1 cellular context compared by ENCODE assay signal in the genomic region with DNA sequence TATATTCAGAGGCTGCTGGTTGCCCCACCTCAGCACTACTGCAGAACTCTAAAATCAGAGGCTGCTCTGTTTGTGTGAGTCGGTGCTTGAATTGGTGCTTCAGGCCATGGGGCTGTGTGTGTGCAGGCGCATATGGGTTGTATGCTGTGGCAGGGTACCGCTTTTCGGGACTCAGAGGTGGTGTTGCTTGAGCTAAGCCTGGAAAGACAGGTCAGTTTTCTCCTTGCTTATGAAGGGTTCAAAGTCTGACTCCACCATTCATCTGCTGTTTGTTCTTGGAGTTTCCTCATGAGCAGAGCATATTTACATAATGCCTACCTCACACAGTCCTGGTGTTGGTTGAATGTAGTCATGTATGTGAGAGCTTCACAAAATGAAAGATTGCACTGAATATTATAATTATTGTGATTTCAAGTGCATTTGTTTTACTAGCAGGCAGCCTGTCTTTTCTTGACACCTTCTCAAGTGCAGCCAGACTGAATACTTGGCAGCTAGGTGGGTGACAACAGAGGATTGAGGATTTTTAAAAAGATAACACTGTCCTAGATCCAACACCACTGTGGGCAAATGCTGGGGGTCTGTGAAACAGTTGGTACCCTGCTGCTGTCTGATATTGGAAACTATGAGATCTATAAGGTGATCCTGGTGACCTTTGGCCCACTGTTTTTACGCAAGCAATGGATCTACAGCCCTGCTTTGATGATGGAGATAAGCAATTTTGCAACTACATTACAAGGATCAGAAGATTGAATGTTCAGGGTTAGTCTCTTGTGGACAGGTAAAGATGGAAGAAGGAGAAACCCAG.
A peak's percentile ranks its signal among the peaks of the same experiment; 100 is the strongest.
TF ChIP-seq lines count a peak whose summit lies in the region.

No MANE protein-coding gene starts in this region.

TF ChIP-seq in HepG2, 621 proteins besides CTCF, POLR2A, EP300 and RAD21 (continued from another document and continues in another):
- TF ChIP-seq, protein P1, sequence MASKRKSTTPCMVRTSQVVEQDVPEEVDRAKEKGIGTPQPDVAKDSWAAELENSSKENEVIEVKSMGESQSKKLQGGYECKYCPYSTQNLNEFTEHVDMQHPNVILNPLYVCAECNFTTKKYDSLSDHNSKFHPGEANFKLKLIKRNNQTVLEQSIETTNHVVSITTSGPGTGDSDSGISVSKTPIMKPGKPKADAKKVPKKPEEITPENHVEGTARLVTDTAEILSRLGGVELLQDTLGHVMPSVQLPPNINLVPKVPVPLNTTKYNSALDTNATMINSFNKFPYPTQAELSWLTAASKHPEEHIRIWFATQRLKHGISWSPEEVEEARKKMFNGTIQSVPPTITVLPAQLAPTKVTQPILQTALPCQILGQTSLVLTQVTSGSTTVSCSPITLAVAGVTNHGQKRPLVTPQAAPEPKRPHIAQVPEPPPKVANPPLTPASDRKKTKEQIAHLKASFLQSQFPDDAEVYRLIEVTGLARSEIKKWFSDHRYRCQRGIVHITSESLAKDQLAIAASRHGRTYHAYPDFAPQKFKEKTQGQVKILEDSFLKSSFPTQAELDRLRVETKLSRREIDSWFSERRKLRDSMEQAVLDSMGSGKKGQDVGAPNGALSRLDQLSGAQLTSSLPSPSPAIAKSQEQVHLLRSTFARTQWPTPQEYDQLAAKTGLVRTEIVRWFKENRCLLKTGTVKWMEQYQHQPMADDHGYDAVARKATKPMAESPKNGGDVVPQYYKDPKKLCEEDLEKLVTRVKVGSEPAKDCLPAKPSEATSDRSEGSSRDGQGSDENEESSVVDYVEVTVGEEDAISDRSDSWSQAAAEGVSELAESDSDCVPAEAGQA (IDR thresholded peaks at IDR 0.05; ENCODE audit: low read depth): no peak
- TF ChIP-seq, protein P1 (CRISPR knock-in tag; IDR thresholded peaks at IDR 0.05; ENCODE audit: borderline replicate concordance): no peak
- no peak for TF ChIP-seq ZNF558 (CRISPR knock-in tag; IDR thresholded peaks at IDR 0.05; ENCODE audit: borderline replicate concordance)
- TF ChIP-seq ZNF777 (CRISPR knock-in tag; IDR thresholded peaks at IDR 0.05): peak; percentile 23; the same call in 1 of the 2 replicates
- 0 out of 2 replicates have a peak, but pooled peaks have one; percentile 50 for TF ChIP-seq ZNF605 (CRISPR knock-in tag; IDR thresholded peaks at IDR 0.05)
- peak; percentile 81 for TF ChIP-seq FOXK1 (CRISPR knock-in tag; IDR thresholded peaks at IDR 0.05; ENCODE audit: borderline replicate concordance, low read depth)
- peak; percentile 77; the same call in 1 of the 2 replicates for TF ChIP-seq KDM6A (CRISPR knock-in tag; IDR thresholded peaks at IDR 0.05; ENCODE audit: low read depth)
- no peak for TF ChIP-seq MATR3 (CRISPR knock-in tag; IDR thresholded peaks at IDR 0.05)
- TF ChIP-seq, protein P2, sequence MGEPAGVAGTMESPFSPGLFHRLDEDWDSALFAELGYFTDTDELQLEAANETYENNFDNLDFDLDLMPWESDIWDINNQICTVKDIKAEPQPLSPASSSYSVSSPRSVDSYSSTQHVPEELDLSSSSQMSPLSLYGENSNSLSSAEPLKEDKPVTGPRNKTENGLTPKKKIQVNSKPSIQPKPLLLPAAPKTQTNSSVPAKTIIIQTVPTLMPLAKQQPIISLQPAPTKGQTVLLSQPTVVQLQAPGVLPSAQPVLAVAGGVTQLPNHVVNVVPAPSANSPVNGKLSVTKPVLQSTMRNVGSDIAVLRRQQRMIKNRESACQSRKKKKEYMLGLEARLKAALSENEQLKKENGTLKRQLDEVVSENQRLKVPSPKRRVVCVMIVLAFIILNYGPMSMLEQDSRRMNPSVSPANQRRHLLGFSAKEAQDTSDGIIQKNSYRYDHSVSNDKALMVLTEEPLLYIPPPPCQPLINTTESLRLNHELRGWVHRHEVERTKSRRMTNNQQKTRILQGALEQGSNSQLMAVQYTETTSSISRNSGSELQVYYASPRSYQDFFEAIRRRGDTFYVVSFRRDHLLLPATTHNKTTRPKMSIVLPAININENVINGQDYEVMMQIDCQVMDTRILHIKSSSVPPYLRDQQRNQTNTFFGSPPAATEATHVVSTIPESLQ (CRISPR knock-in tag; conservative IDR thresholded peaks at IDR 0.05): no peak; the same call in 1 of the 2 replicates
- no peak for TF ChIP-seq PCBP1 (IDR thresholded peaks at IDR 0.05; ENCODE audit: borderline replicate concordance, low read depth, low read length)
- TF ChIP-seq, protein P3, sequence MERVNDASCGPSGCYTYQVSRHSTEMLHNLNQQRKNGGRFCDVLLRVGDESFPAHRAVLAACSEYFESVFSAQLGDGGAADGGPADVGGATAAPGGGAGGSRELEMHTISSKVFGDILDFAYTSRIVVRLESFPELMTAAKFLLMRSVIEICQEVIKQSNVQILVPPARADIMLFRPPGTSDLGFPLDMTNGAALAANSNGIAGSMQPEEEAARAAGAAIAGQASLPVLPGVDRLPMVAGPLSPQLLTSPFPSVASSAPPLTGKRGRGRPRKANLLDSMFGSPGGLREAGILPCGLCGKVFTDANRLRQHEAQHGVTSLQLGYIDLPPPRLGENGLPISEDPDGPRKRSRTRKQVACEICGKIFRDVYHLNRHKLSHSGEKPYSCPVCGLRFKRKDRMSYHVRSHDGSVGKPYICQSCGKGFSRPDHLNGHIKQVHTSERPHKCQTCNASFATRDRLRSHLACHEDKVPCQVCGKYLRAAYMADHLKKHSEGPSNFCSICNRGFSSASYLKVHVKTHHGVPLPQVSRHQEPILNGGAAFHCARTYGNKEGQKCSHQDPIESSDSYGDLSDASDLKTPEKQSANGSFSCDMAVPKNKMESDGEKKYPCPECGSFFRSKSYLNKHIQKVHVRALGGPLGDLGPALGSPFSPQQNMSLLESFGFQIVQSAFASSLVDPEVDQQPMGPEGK (CRISPR knock-in tag; IDR thresholded peaks at IDR 0.05): 0 out of 2 replicates have a peak, but pooled peaks have one; percentile 11
- peak; percentile 9; the same call in 1 of the 2 replicates for TF ChIP-seq KDM4B (CRISPR knock-in tag; IDR thresholded peaks at IDR 0.05)
- TF ChIP-seq, protein P4, sequence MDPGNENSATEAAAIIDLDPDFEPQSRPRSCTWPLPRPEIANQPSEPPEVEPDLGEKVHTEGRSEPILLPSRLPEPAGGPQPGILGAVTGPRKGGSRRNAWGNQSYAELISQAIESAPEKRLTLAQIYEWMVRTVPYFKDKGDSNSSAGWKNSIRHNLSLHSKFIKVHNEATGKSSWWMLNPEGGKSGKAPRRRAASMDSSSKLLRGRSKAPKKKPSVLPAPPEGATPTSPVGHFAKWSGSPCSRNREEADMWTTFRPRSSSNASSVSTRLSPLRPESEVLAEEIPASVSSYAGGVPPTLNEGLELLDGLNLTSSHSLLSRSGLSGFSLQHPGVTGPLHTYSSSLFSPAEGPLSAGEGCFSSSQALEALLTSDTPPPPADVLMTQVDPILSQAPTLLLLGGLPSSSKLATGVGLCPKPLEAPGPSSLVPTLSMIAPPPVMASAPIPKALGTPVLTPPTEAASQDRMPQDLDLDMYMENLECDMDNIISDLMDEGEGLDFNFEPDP (CRISPR knock-in tag; conservative IDR thresholded peaks at IDR 0.05): no peak
- no peak for TF ChIP-seq ZNF235 (CRISPR knock-in tag; IDR thresholded peaks at IDR 0.05; ENCODE audit: borderline replicate concordance)
- TF ChIP-seq, protein P5, sequence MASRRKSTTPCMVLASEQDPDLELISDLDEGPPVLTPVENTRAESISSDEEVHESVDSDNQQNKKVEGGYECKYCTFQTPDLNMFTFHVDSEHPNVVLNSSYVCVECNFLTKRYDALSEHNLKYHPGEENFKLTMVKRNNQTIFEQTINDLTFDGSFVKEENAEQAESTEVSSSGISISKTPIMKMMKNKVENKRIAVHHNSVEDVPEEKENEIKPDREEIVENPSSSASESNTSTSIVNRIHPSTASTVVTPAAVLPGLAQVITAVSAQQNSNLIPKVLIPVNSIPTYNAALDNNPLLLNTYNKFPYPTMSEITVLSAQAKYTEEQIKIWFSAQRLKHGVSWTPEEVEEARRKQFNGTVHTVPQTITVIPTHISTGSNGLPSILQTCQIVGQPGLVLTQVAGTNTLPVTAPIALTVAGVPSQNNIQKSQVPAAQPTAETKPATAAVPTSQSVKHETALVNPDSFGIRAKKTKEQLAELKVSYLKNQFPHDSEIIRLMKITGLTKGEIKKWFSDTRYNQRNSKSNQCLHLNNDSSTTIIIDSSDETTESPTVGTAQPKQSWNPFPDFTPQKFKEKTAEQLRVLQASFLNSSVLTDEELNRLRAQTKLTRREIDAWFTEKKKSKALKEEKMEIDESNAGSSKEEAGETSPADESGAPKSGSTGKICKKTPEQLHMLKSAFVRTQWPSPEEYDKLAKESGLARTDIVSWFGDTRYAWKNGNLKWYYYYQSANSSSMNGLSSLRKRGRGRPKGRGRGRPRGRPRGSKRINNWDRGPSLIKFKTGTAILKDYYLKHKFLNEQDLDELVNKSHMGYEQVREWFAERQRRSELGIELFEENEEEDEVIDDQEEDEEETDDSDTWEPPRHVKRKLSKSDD (CRISPR knock-in tag; IDR thresholded peaks at IDR 0.05; ENCODE audit: low read depth): no peak
- TF ChIP-seq, protein P6, sequence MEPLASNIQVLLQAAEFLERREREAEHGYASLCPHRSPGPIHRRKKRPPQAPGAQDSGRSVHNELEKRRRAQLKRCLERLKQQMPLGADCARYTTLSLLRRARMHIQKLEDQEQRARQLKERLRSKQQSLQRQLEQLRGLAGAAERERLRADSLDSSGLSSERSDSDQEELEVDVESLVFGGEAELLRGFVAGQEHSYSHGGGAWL (CRISPR knock-in tag; IDR thresholded peaks at IDR 0.05): no peak
- TF ChIP-seq ZNF891 (CRISPR knock-in tag; IDR thresholded peaks at IDR 0.05): no peak
- peak; percentile 54; the same call in 1 of the 2 replicates for TF ChIP-seq BORCS8-MEF2B (CRISPR knock-in tag; IDR thresholded peaks at IDR 0.05)
- TF ChIP-seq HOXD1 (CRISPR knock-in tag; IDR thresholded peaks at IDR 0.05): 0 out of 2 replicates have a peak, but pooled peaks have one; percentile 4
- no peak for TF ChIP-seq CBFB (CRISPR knock-in tag; IDR thresholded peaks at IDR 0.05)
- TF ChIP-seq FOXO1 (CRISPR knock-in tag; IDR thresholded peaks at IDR 0.05): no peak
- 0 out of 4 replicates have a peak, but pooled peaks of 1 of the 2 experiments have one; percentile 1 for TF ChIP-seq MAFK (conservative IDR thresholded peaks at IDR 0.05 in 1 of 2, IDR thresholded peaks at IDR 0.05 in 1 of 2; ENCODE audit: low read length in 2 of 2)
- TF ChIP-seq ZNF264 (CRISPR knock-in tag; IDR thresholded peaks at IDR 0.05): peak; percentile 73
- TF ChIP-seq SKI (IDR thresholded peaks at IDR 0.05; ENCODE audit: partially characterized antibody): no peak
- no peak for TF ChIP-seq TOPORS (CRISPR knock-in tag; IDR thresholded peaks at IDR 0.05)
- no peak for TF ChIP-seq ZNF747 (CRISPR knock-in tag; IDR thresholded peaks at IDR 0.05; ENCODE audit: borderline replicate concordance)
- TF ChIP-seq ZNF335 (CRISPR knock-in tag; IDR thresholded peaks at IDR 0.05): 0 out of 2 replicates have a peak, but pooled peaks have one; percentile 7
- TF ChIP-seq, protein P7, sequence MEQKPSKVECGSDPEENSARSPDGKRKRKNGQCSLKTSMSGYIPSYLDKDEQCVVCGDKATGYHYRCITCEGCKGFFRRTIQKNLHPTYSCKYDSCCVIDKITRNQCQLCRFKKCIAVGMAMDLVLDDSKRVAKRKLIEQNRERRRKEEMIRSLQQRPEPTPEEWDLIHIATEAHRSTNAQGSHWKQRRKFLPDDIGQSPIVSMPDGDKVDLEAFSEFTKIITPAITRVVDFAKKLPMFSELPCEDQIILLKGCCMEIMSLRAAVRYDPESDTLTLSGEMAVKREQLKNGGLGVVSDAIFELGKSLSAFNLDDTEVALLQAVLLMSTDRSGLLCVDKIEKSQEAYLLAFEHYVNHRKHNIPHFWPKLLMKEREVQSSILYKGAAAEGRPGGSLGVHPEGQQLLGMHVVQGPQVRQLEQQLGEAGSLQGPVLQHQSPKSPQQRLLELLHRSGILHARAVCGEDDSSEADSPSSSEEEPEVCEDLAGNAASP (CRISPR knock-in tag; IDR thresholded peaks at IDR 0.05; ENCODE audit: borderline replicate concordance): 0 out of 2 replicates have a peak, but pooled peaks have one; percentile 32
- TF ChIP-seq ZNF205 (CRISPR knock-in tag; IDR thresholded peaks at IDR 0.05): no peak
- peak; percentile 56 for TF ChIP-seq ASH2L (IDR thresholded peaks at IDR 0.05; ENCODE audit: insufficient read length, low read depth, low read length)
- no peak for TF ChIP-seq ZNF460 (CRISPR knock-in tag; IDR thresholded peaks at IDR 0.05; ENCODE audit: borderline replicate concordance)
- TF ChIP-seq IRX3 (CRISPR knock-in tag; IDR thresholded peaks at IDR 0.05; ENCODE audit: borderline replicate concordance, low read depth): 0 out of 2 replicates have a peak, but pooled peaks have one; percentile 29
- TF ChIP-seq BRD4 (CRISPR knock-in tag; IDR thresholded peaks at IDR 0.05): peak; percentile 86; the same call in 1 of the 2 replicates
- no peak for TF ChIP-seq FOXP1 (IDR thresholded peaks at IDR 0.05)
- TF ChIP-seq FOXP1 (CRISPR knock-in tag; IDR thresholded peaks at IDR 0.05): peak; percentile 64
- TF ChIP-seq, protein P8, sequence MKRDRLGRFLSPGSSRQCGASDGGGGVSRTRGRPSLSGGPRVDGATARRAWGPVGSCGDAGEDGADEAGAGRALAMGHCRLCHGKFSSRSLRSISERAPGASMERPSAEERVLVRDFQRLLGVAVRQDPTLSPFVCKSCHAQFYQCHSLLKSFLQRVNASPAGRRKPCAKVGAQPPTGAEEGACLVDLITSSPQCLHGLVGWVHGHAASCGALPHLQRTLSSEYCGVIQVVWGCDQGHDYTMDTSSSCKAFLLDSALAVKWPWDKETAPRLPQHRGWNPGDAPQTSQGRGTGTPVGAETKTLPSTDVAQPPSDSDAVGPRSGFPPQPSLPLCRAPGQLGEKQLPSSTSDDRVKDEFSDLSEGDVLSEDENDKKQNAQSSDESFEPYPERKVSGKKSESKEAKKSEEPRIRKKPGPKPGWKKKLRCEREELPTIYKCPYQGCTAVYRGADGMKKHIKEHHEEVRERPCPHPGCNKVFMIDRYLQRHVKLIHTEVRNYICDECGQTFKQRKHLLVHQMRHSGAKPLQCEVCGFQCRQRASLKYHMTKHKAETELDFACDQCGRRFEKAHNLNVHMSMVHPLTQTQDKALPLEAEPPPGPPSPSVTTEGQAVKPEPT (CRISPR knock-in tag; IDR thresholded peaks at IDR 0.05; ENCODE audit: low read depth): no peak
- TF ChIP-seq NCOR1 (IDR thresholded peaks at IDR 0.05; ENCODE audit: borderline replicate concordance, low read length): peak; percentile 43; the same call in 1 of the 2 replicates
